ENCODE assay signal across 11 cellular contexts in genomic region chr20:26163890-26164289, GRCh38.
DNase-seq lines count a peak whose midpoint lies in the region; ATAC-seq and TF ChIP-seq lines count a peak whose summit lies in the region.
"Had no signal": no experiment of that assay in that cellular context is flagged by ENCODE, and none has a peak within 500 bp of the region (broad histone marks: within the 10 kb centered on the region; RNA-seq: fewer than 3 reads in every experiment).

No MANE protein-coding gene starts in this region.

- H3K4me1 ChIP-seq in breast epithelium, result no peaks in the 10 kb centered on the region

- no peaks in the 10 kb centered on the region for H3K27me3 ChIP-seq in breast epithelium

- TF ChIP-seq CTCF in MCF 10A (IDR thresholded peaks at IDR 0.05; ENCODE audit: unreplicated experiment) (no peak), breast epithelium (IDR thresholded peaks at IDR 0.05) (no peak), GM10248 (IDR thresholded peaks at IDR 0.05; ENCODE audit: control extremely low read depth, extremely low read depth, low read depth, missing control alignments) (no peak)

- no peak for TF ChIP-seq POLR2A in breast epithelium (IDR thresholded peaks at IDR 0.05)

- H3K36me3 Mint-ChIP-seq in MCF 10A (ENCODE audit: insufficient read depth, unreplicated experiment), result no peaks in the 10 kb centered on the region

- CTCF ChIA-PET in MCF 10A (lab: Yijun Ruan, JAX), result interaction anchor here (0.6 kb wide), 1 partner anchor 16 kb away, joined by 3 read pairs; no protein-coding TSS in a partner anchor
- CTCF ChIA-PET in GM10248 (lab: Yijun Ruan, JAX), result no interaction called here

- POLR2A ChIA-PET in MCF 10A (lab: Yijun Ruan, JAX), result interaction anchor here (0.6 kb wide), 1 partner anchor 1093 kb away, joined by 3 read pairs; no protein-coding TSS in a partner anchor
- POLR2A ChIA-PET in GM10248 (lab: Yijun Ruan, JAX), result no interaction called here

- no peaks in the 10 kb centered on the region for H3K9me3 Mint-ChIP-seq in MCF 10A (ENCODE audit: unreplicated experiment)
- H3K9me3 Mint-ChIP-seq: activated T-helper 2 cell treated with anti-CD3 and anti-CD28 coated beads, Interferon-gamma antibody, Interleukin-2, Interleukin-4, amounts not matched to agents 10 μg/mL and 5 μg/mL and 100 μg/mL, durations not matched to agents 14 hours and 24 hours and 36 hours had no signal

- no peak overlapping the region for H3K27ac ChIP-seq in breast epithelium
- H3K27ac ChIP-seq: 22Rv1 had no signal

- no peak for ATAC-seq in GM21360 (IDR thresholded peaks at IDR 0.05; ENCODE audit: unreplicated experiment)

- no peaks in the 10 kb centered on the region for H3K36me3 ChIP-seq in breast epithelium

- no peak overlapping the region for H3K4me3 Mint-ChIP-seq in MCF 10A (ENCODE audit: unreplicated experiment)

- no peaks in the 10 kb centered on the region for H3K9me3 ChIP-seq in breast epithelium

- DNase-seq in MCF 10A (ENCODE audit: unreplicated experiment) (peak; percentile 36), breast epithelium (ENCODE audit: low spot score in 2 of 2) (no peak), amniotic epithelial cell (ENCODE audit: low read depth) (peak; percentile 87), glomerular visceral epithelial cell (ENCODE audit: extremely low spot score) (peak; percentile 91), GM10248 (ENCODE audit: extremely low spot score) (no peak), dermis blood vessel endothelial cell (no peak), cortex of kidney (lab: John Stamatoyannopoulos, UW) (no peak)
- DNase-seq: NCI-H146 had no signal

- H3K27ac Mint-ChIP-seq in MCF 10A (ENCODE audit: low read depth, unreplicated experiment), result peak overlapping the region; percentile 51
- H3K27ac Mint-ChIP-seq: activated T-helper 2 cell treated with anti-CD3 and anti-CD28 coated beads, Interferon-gamma antibody, Interleukin-2, Interleukin-4, amounts not matched to agents 10 μg/mL and 5 μg/mL and 100 μg/mL, durations not matched to agents 14 hours and 24 hours and 36 hours had no signal

- H3K27me3 Mint-ChIP-seq in MCF 10A (ENCODE audit: insufficient read depth, unreplicated experiment), result no peaks in the 10 kb centered on the region

- H3K4me3 ChIP-seq in breast epithelium, result no peak overlapping the region

- intact Hi-C loops in MCF 10A (cut with micrococcal nuclease), result no loop called here
- intact Hi-C loops in breast epithelium (cut with DNase I; ENCODE audit: low total_unique reads), result no loop called here

- H3K4me1 Mint-ChIP-seq in MCF 10A (ENCODE audit: insufficient read depth, unreplicated experiment), result peaks cover 21% of the 10 kb centered on the region

- no TSS peak for BruUV-seq in MCF 10A (replicated peaks; lab: Mats Ljungman, UMichigan)

Comparison
In these comparisons a context has a peak if more than half of its experiments do, and no peak if none do; other contexts are left out.
1. DNase-seq: peak in MCF 10A (single experiment), amniotic epithelial cell (single experiment) and glomerular visceral epithelial cell (single experiment); none in breast epithelium (0 of 2), GM10248 (single experiment), dermis blood vessel endothelial cell (single experiment) and cortex of kidney (single experiment).